2 cellular contexts compared by ENCODE assay signal in genomic region chr2:214019973-214020345, GRCh38.
TF ChIP-seq lines count a peak whose summit lies in the region.

No MANE protein-coding gene starts in this region.

TF ChIP-seq in HepG2, 621 proteins besides CTCF, POLR2A, EP300 and RAD21 (continued from another document):
- no peak for TF ChIP-seq ZNF512 (CRISPR knock-in tag; IDR thresholded peaks at IDR 0.05)

TF ChIP-seq in GM23338, 12 proteins besides CTCF, POLR2A, EP300 and RAD21 (continued from another document):
- TF ChIP-seq REST (IDR thresholded peaks at IDR 0.05; ENCODE audit: unreplicated experiment) (no peak), ZNF462 (CRISPR knock-in tag; IDR thresholded peaks at IDR 0.05) (no peak), EZH2 (IDR thresholded peaks at IDR 0.05; ENCODE audit: low read depth, unreplicated experiment) (no peak)
TF ChIP-seq in GM23338: peak in this region for 0.
